1 cellular context compared by ENCODE assay signal in the genomic region with DNA sequence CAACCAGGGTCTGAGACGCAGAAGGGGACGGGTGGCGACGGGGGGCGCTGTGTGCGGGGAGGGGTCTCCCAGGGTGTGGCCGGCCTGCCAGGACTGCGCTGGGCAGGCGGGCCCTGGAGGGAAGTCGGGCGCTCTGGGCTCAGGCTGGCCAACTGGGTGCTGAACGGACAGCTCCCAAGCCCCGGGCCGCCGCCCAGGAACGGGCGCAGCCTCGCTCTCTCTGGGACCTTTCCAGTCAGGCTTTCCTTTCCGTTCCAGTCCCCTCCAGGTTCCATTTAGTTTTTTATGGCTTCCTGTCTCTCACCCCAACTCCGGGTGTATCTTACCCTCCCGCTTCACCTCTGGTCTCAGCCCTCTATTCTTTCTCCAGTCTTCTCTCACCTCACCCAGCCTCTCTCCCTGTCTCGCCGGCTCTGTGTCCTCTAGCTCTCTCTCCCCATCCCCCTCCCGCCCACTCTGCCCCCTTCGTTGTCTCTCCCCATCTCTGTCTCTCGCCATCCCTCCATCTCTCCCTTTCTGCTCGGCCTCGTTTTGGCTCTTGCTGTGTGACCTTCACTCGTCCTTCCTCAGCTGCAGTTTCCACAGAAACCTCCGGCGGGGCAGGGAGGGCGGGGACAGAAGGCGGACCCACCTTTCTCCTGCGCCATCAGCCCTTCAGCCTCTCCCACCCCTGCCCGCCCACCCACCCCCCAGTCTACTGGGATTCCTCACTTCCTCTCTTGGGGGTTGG.
A peak's percentile ranks its signal among the peaks of the same experiment; 100 is the strongest.
TF ChIP-seq lines count a peak whose summit lies in the region.

No MANE protein-coding gene starts in this region.

TF ChIP-seq in K562, 482 proteins besides CTCF, POLR2A, EP300 and RAD21 (continued from another document and continues in another):
- no peak for TF ChIP-seq ZNF212 (CRISPR knock-in tag; IDR thresholded peaks at IDR 0.05)
- no peak for TF ChIP-seq NFIC (IDR thresholded peaks at IDR 0.05)
- TF ChIP-seq CBFB (CRISPR knock-in tag; IDR thresholded peaks at IDR 0.05), result no peak
- TF ChIP-seq NCOA1 (IDR thresholded peaks at IDR 0.05; ENCODE audit: low read depth), result no peak
- TF ChIP-seq POLR3G (IDR thresholded peaks at IDR 0.05; ENCODE audit: extremely low read depth, insufficient read length, insufficient replicate concordance), result no peak
- TF ChIP-seq FIP1L1 (IDR thresholded peaks at IDR 0.05; ENCODE audit: low read depth, low read length, poor library complexity, severe bottlenecking), result no peak
- TF ChIP-seq THRAP3 (IDR thresholded peaks at IDR 0.05; ENCODE audit: borderline replicate concordance), result no peak
- no peak for TF ChIP-seq TFAM (CRISPR knock-in tag; conservative IDR thresholded peaks at IDR 0.05)
- no peak for TF ChIP-seq MAFG (tag; conservative IDR thresholded peaks at IDR 0.05)
- TF ChIP-seq, protein P1, sequence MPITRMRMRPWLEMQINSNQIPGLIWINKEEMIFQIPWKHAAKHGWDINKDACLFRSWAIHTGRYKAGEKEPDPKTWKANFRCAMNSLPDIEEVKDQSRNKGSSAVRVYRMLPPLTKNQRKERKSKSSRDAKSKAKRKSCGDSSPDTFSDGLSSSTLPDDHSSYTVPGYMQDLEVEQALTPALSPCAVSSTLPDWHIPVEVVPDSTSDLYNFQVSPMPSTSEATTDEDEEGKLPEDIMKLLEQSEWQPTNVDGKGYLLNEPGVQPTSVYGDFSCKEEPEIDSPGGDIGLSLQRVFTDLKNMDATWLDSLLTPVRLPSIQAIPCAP (CRISPR knock-in tag; IDR thresholded peaks at IDR 0.05; ENCODE audit: borderline replicate concordance), result no peak
- no peak for TF ChIP-seq FOSL1 (tag; conservative IDR thresholded peaks at IDR 0.05)
- TF ChIP-seq, protein P2, sequence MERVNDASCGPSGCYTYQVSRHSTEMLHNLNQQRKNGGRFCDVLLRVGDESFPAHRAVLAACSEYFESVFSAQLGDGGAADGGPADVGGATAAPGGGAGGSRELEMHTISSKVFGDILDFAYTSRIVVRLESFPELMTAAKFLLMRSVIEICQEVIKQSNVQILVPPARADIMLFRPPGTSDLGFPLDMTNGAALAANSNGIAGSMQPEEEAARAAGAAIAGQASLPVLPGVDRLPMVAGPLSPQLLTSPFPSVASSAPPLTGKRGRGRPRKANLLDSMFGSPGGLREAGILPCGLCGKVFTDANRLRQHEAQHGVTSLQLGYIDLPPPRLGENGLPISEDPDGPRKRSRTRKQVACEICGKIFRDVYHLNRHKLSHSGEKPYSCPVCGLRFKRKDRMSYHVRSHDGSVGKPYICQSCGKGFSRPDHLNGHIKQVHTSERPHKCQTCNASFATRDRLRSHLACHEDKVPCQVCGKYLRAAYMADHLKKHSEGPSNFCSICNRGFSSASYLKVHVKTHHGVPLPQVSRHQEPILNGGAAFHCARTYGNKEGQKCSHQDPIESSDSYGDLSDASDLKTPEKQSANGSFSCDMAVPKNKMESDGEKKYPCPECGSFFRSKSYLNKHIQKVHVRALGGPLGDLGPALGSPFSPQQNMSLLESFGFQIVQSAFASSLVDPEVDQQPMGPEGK (CRISPR knock-in tag; IDR thresholded peaks at IDR 0.05; ENCODE audit: borderline replicate concordance), result no peak
- TF ChIP-seq, protein P3, sequence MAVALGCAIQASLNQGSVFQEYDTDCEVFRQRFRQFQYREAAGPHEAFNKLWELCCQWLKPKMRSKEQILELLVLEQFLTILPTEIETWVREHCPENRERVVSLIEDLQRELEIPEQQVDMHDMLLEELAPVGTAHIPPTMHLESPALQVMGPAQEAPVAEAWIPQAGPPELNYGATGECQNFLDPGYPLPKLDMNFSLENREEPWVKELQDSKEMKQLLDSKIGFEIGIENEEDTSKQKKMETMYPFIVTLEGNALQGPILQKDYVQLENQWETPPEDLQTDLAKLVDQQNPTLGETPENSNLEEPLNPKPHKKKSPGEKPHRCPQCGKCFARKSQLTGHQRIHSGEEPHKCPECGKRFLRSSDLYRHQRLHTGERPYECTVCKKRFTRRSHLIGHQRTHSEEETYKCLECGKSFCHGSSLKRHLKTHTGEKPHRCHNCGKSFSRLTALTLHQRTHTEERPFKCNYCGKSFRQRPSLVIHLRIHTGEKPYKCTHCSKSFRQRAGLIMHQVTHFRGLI (CRISPR knock-in tag; IDR thresholded peaks at IDR 0.05), result no peak
- TF ChIP-seq, protein P4, sequence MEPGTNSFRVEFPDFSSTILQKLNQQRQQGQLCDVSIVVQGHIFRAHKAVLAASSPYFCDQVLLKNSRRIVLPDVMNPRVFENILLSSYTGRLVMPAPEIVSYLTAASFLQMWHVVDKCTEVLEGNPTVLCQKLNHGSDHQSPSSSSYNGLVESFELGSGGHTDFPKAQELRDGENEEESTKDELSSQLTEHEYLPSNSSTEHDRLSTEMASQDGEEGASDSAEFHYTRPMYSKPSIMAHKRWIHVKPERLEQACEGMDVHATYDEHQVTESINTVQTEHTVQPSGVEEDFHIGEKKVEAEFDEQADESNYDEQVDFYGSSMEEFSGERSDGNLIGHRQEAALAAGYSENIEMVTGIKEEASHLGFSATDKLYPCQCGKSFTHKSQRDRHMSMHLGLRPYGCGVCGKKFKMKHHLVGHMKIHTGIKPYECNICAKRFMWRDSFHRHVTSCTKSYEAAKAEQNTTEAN (CRISPR knock-in tag; IDR thresholded peaks at IDR 0.05), result no peak
- no peak for TF ChIP-seq ZNF224 (CRISPR knock-in tag; IDR thresholded peaks at IDR 0.05)
- peak; percentile 95 for TF ChIP-seq EHMT2 (IDR thresholded peaks at IDR 0.05)
- no peak for TF ChIP-seq NR2F6 (CRISPR knock-in tag; IDR thresholded peaks at IDR 0.05)
- no peak for TF ChIP-seq ESRRB (CRISPR knock-in tag; IDR thresholded peaks at IDR 0.05; ENCODE audit: borderline replicate concordance)
- 0 out of 2 replicates have a peak, but pooled peaks have one; percentile 22 for TF ChIP-seq GABPB1 (CRISPR knock-in tag; IDR thresholded peaks at IDR 0.05)
- peak in 1 of 2 experiments; percentile 35; a peak in 1 of 4 replicates for TF ChIP-seq MAZ (CRISPR knock-in tag; conservative IDR thresholded peaks at IDR 0.05 in 1 of 2, IDR thresholded peaks at IDR 0.05 in 1 of 2)
- no peak for TF ChIP-seq ZNF133 (CRISPR knock-in tag; IDR thresholded peaks at IDR 0.05)
- TF ChIP-seq ZNF766 (CRISPR knock-in tag; conservative IDR thresholded peaks at IDR 0.05), result peak; percentile 62
- no peak for TF ChIP-seq SAFB2 (IDR thresholded peaks at IDR 0.05; ENCODE audit: borderline replicate concordance, low read depth, low read length, severe bottlenecking)
- TF ChIP-seq, protein P5, sequence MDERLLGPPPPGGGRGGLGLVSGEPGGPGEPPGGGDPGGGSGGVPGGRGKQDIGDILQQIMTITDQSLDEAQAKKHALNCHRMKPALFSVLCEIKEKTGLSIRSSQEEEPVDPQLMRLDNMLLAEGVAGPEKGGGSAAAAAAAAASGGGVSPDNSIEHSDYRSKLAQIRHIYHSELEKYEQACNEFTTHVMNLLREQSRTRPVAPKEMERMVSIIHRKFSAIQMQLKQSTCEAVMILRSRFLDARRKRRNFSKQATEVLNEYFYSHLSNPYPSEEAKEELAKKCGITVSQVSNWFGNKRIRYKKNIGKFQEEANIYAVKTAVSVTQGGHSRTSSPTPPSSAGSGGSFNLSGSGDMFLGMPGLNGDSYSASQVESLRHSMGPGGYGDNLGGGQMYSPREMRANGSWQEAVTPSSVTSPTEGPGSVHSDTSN (CRISPR knock-in tag; IDR thresholded peaks at IDR 0.05; ENCODE audit: low read depth), result no peak
- TF ChIP-seq, protein P5 (tag; conservative IDR thresholded peaks at IDR 0.05; ENCODE audit: low read depth), result no peak
- no peak for TF ChIP-seq RBM14 (IDR thresholded peaks at IDR 0.05; ENCODE audit: borderline replicate concordance, insufficient read depth, low read depth, low read length)
- TF ChIP-seq, protein P6, sequence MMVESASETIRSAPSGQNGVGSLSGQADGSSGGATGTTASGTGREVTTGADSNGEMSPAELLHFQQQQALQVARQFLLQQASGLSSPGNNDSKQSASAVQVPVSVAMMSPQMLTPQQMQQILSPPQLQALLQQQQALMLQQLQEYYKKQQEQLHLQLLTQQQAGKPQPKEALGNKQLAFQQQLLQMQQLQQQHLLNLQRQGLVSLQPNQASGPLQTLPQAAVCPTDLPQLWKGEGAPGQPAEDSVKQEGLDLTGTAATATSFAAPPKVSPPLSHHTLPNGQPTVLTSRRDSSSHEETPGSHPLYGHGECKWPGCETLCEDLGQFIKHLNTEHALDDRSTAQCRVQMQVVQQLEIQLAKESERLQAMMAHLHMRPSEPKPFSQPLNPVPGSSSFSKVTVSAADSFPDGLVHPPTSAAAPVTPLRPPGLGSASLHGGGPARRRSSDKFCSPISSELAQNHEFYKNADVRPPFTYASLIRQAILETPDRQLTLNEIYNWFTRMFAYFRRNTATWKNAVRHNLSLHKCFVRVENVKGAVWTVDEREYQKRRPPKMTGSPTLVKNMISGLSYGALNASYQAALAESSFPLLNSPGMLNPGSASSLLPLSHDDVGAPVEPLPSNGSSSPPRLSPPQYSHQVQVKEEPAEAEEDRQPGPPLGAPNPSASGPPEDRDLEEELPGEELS (CRISPR knock-in tag; IDR thresholded peaks at IDR 0.05; ENCODE audit: borderline replicate concordance), result no peak
- no peak for TF ChIP-seq ATF7 (IDR thresholded peaks at IDR 0.05)
- TF ChIP-seq SMAD2 (IDR thresholded peaks at IDR 0.05; ENCODE audit: low read depth, low read length), result no peak
- TF ChIP-seq ZNF668 (CRISPR knock-in tag; IDR thresholded peaks at IDR 0.05), result no peak
- TF ChIP-seq CHCHD3 (CRISPR knock-in tag; IDR thresholded peaks at IDR 0.05), result no peak
- no peak for TF ChIP-seq KLF1 (tag; IDR thresholded peaks at IDR 0.05)
- TF ChIP-seq ZFP36 (IDR thresholded peaks at IDR 0.05; ENCODE audit: low read depth, low read length, partially characterized antibody), result peak; percentile 58
- TF ChIP-seq KLF13 (tag; IDR thresholded peaks at IDR 0.05; ENCODE audit: borderline replicate concordance, low read depth), result no peak
- no peak for TF ChIP-seq U2AF1 (optimal IDR thresholded peaks at IDR 0.05; ENCODE audit: low read depth, low read length)
- no peak for TF ChIP-seq GTF2A2 (tag; IDR thresholded peaks at IDR 0.05)
- TF ChIP-seq, protein P7, sequence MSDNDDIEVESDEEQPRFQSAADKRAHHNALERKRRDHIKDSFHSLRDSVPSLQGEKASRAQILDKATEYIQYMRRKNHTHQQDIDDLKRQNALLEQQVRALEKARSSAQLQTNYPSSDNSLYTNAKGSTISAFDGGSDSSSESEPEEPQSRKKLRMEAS (CRISPR knock-in tag; IDR thresholded peaks at IDR 0.05), result 0 out of 2 replicates have a peak, but pooled peaks have one; percentile 14
- 0 out of 2 replicates have a peak, but pooled peaks have one; percentile 14 for TF ChIP-seq CTBP1 (IDR thresholded peaks at IDR 0.05; ENCODE audit: borderline replicate concordance)
- TF ChIP-seq, protein P8, sequence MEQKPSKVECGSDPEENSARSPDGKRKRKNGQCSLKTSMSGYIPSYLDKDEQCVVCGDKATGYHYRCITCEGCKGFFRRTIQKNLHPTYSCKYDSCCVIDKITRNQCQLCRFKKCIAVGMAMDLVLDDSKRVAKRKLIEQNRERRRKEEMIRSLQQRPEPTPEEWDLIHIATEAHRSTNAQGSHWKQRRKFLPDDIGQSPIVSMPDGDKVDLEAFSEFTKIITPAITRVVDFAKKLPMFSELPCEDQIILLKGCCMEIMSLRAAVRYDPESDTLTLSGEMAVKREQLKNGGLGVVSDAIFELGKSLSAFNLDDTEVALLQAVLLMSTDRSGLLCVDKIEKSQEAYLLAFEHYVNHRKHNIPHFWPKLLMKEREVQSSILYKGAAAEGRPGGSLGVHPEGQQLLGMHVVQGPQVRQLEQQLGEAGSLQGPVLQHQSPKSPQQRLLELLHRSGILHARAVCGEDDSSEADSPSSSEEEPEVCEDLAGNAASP (IDR thresholded peaks at IDR 0.05), result no peak
